22 cellular contexts compared by ENCODE assay signal in genomic region chr16:55369151-55369550, GRCh38. TPM values are rescaled to one million over a fixed set of nuclear protein-coding genes. Genes with fewer than 3 reads are reported as not detected.
"Had no signal": no experiment of that assay in that cellular context is flagged by ENCODE, and none has a peak within 500 bp of the region (broad histone marks: within the 10 kb centered on the region; RNA-seq: fewer than 3 reads in every experiment).

No MANE protein-coding gene starts in this region.

- DNase-seq: activated B cell treated with CpG ODN at 0.5 μM for 24 hours; activated CD4-positive, alpha-beta T cell treated with anti-CD3 and anti-CD28 coated beads for 1 hour; activated CD4-positive, alpha-beta T cell treated with anti-CD3 and anti-CD28 coated beads, Interleukin-2, amount 10 ng/mL, durations not matched to agents 24 days and 14 days; activated CD4-positive, alpha-beta T cell treated with anti-CD3 and anti-CD28 coated beads, Interleukin-2, amount 50 U/mL, for 48 hours; activated CD8-positive, alpha-beta memory T cell treated with anti-CD3 and anti-CD28 coated beads for 24 hours; activated effector memory CD4-positive, alpha-beta T cell treated with anti-CD3 and anti-CD28 coated beads, Interleukin-2, amount 50 U/mL, for 16 hours; activated naive CD4-positive, alpha-beta T cell treated with anti-CD3 and anti-CD28 coated beads for 36 hours; activated T-cell treated with anti-CD3 and anti-CD28 coated beads, Interleukin-2, amount 50 U/mL, for 4 hours; amygdala; NCI-H1436; NCI-H1694 treated with DMSO at 0.1 percent for 48 hours; NCI-H2029 treated with DMSO at 0.1 percent for 48 hours; NCI-H446; NCI-H524; NCI-H748 treated with DMSO at 0.1 percent for 48 hours; SIG-M5; T-cell; T-helper 2 cell; T1000 had no signal

- ATAC-seq: activated T-cell treated with anti-CD3 and anti-CD28 coated beads, Interleukin-2, amount 50 U/mL, for 4 hours; T-cell had no signal

RNA-seq across cellular contexts. Expression of gene IRX6, which starts 45.1 kb away (rescaled TPM):
- total RNA-seq: activated CD4-positive, alpha-beta T cell treated with anti-CD3 and anti-CD28 coated beads, Interleukin-2, amount 10 ng/mL, durations not matched to agents 24 days and 14 days; activated naive CD4-positive, alpha-beta T cell treated with anti-CD3 and anti-CD28 coated beads for 36 hours; activated T-cell treated with anti-CD3 and anti-CD28 coated beads, Interleukin-2, amount 50 U/mL, for 4 hours; astrocyte; OCI-LY7; RPMI7951; T-cell had no signal
